1 cellular context compared by ENCODE assay signal in the genomic region with DNA sequence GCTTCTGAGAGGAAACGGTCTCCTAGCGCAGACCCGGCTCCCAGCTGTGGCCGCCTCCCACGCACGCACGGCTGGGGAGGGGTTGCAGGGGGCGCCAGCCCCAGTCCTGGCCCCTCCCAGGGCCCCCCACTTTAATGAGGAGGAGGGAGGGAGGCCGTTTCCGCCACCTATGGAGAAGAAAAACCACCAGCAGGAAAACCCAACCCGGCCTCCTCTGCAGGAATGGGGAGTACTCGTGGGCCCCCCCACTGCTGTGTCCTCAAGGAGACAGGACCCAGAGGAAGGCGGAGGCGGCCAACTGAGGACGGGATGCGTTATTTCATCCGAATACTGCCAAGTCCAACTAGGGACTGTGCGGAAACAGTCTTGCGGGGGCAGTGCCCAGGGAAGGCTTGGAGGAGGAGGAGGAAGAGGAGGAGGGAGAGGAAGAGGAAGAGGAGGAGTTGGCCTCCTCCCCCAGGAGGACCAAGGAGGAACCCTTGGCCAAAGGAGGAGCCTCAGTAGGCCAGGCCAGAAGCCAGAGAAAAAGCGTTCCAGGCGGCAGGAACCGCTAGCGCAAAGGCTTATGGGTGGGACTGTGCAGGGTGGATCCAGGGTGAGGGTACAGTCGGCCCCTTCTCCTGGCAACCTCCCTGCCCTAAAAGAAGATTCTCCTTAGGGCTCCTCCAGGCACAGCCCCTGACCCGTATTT.
TF ChIP-seq lines count a peak whose summit lies in the region.

No MANE protein-coding gene starts in this region.

TF ChIP-seq in H1, 55 proteins besides CTCF, POLR2A, EP300 and RAD21:
- TF ChIP-seq BACH1 (IDR thresholded peaks at IDR 0.05; ENCODE audit: low read length) (no peak), JUN (IDR thresholded peaks at IDR 0.05; ENCODE audit: low read depth, low read length) (no peak), CEBPB (IDR thresholded peaks at IDR 0.05; ENCODE audit: low read depth, low read length) (no peak), SUZ12 (IDR thresholded peaks at IDR 0.05; ENCODE audit: low read length) (no peak), SAP30 (IDR thresholded peaks at IDR 0.05; ENCODE audit: insufficient read depth, insufficient replicate concordance, low read length) (no peak), HDAC2 (IDR thresholded peaks at IDR 0.05; ENCODE audit: borderline replicate concordance in 1 of 2, low read depth in 2 of 2, low read length in 2 of 2) (no peak), EGR1 (IDR thresholded peaks at IDR 0.05; ENCODE audit: borderline replicate concordance, low read depth, low read length) (no peak)
- TF ChIP-seq, protein P1, sequence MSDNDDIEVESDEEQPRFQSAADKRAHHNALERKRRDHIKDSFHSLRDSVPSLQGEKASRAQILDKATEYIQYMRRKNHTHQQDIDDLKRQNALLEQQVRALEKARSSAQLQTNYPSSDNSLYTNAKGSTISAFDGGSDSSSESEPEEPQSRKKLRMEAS (IDR thresholded peaks at IDR 0.05): no peak
TF ChIP-seq in H1: peak in this region for 0.
